In the genomic region with DNA sequence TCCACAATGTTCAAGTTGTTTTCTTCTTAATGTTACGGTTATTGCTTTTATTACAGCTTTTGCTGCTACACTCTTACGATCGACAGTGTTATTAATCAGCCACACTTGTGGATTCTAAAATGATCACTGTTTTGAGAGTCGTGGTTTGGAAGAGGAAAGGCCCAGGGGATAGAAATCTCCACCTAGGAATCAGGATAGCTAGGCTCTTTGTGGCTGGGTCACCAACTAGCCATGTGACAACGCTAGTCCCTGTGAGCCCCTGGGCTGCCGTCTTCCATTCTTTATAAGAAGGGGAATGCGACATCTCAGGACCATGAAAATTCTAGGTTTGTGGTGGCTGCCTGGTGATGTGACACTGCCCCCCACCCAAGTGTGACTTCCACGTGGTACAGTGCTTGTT, we compare ENCODE assay signal across 15 cellular contexts. TPM values are rescaled to one million over a fixed set of nuclear protein-coding genes. Genes with fewer than 3 reads are reported as not detected.
A peak's percentile ranks its signal among the peaks of the same experiment; 100 is the strongest.
DNase-seq lines count a peak whose midpoint lies in the region; ATAC-seq, FAIRE-seq and TF ChIP-seq lines count a peak whose summit lies in the region.
"Had no signal": no experiment of that assay in that cellular context is flagged by ENCODE, and none has a peak within 500 bp of the region (broad histone marks: within the 10 kb centered on the region; RNA-seq: fewer than 3 reads in every experiment).

No MANE protein-coding gene starts in this region.

- intact Hi-C loops in left lung (cut with DNase I), result no loop called here

- no peak for DNase-seq in chondrocyte (ENCODE audit: low spot score)
- DNase-seq in left lung, result peak in 1 of 2 donors; percentile 4
- peak; percentile 16 for DNase-seq in small intestine
- no peak for DNase-seq in activated CD4-positive, CD25-positive, alpha-beta regulatory T cell treated with anti-CD3 and anti-CD28 coated beads, Interleukin-2, amount 50 U/mL, for 72 hours
- no peak for DNase-seq in GM10266 (ENCODE audit: extremely low spot score)
- DNase-seq: MG63, NCI-H2029 treated with DMSO at 0.1 percent for 48 hours, WERI-Rb-1 had no signal

- H3K27ac ChIP-seq in HUES6 (ENCODE audit: low read depth, low read length) (no peak overlapping the region), left lung (peak overlapping the region; percentile 84 to 94), small intestine (ENCODE audit: low read depth in 1 of 2, low read length in 1 of 2) (peak overlapping the region in 1 of 2 donors; percentile 5)
- H3K27ac ChIP-seq: BLaER1, gastroesophageal sphincter, WERI-Rb-1 had no signal

- peak overlapping the region; percentile 7 for H3K4me3 Mint-ChIP-seq in chondrocyte (ENCODE audit: unreplicated experiment)

- H3K27me3 Mint-ChIP-seq in chondrocyte (ENCODE audit: low read depth), result peaks cover 24% of the 10 kb centered on the region

- no peaks in the 10 kb centered on the region for H3K36me3 Mint-ChIP-seq in chondrocyte (ENCODE audit: low read depth)

- H3K27ac Mint-ChIP-seq in chondrocyte (ENCODE audit: unreplicated experiment), result no peak overlapping the region

- H3K4me1 ChIP-seq in HUES6 (ENCODE audit: control insufficient read depth, insufficient read depth, low read length) (peaks cover 30% of the 10 kb centered on the region), left lung (no peaks in the 10 kb centered on the region), small intestine (ENCODE audit: control insufficient read depth in 2 of 2, insufficient read depth in 1 of 2, low read depth in 1 of 2, low read length in 1 of 2) (peaks cover 0 to 2% of the 10 kb centered on the region in 2 donors)
- H3K4me1 ChIP-seq: BLaER1 had no signal

- TF ChIP-seq CTCF in chondrocyte (IDR thresholded peaks at IDR 0.05) (no peak), left lung (IDR thresholded peaks at IDR 0.05) (no peak), GM10266 (IDR thresholded peaks at IDR 0.05; ENCODE audit: control insufficient read depth, insufficient read depth, low read depth, missing control alignments) (no peak)

- no peaks in the 10 kb centered on the region for H3K9me3 Mint-ChIP-seq in chondrocyte (ENCODE audit: low read depth)

- peak overlapping the region; percentile 48 for H3K9ac ChIP-seq in HUES6 (ENCODE audit: low read length)
- H3K9ac ChIP-seq: BLaER1 had no signal

- 16 to 45% (median 42%) methylated on average over 8 of the region's 8 CpGs for WGBS in small intestine, 3 donors

- H3K27me3 ChIP-seq in HUES6 (ENCODE audit: control insufficient read depth, insufficient read depth, low read length), result peaks cover 51% of the 10 kb centered on the region
- H3K27me3 ChIP-seq in left lung, result peaks cover 25 to 44% of the 10 kb centered on the region in 2 donors
- peaks cover 0 to 12% of the 10 kb centered on the region in 2 donors for H3K27me3 ChIP-seq in small intestine (ENCODE audit: control insufficient read depth in 2 of 2, insufficient read depth in 2 of 2, low read length in 2 of 2)
- H3K27me3 ChIP-seq: MG63 had no signal

- peak overlapping the region; percentile 51 for H3K4me3 ChIP-seq in HUES6 (ENCODE audit: low read depth, low read length)
- peak overlapping the region; percentile 29 to 35 for H3K4me3 ChIP-seq in left lung
- H3K4me3 ChIP-seq in small intestine (ENCODE audit: low read depth in 1 of 2, low read length in 2 of 2), result peak overlapping the region in 1 of 2 donors; percentile 48
- H3K4me3 ChIP-seq: MG63 had no signal

- peaks cover 23% of the 10 kb centered on the region for H3K4me1 Mint-ChIP-seq in chondrocyte (ENCODE audit: low read depth)

- H3K36me3 ChIP-seq in HUES6 (ENCODE audit: control insufficient read depth, insufficient read depth, low read length) (no peaks in the 10 kb centered on the region), left lung (no peaks in the 10 kb centered on the region), small intestine (ENCODE audit: control insufficient read depth in 2 of 2, insufficient read depth in 2 of 2, low read length in 2 of 2) (no peaks in the 10 kb centered on the region)
- H3K36me3 ChIP-seq: BLaER1, gastroesophageal sphincter, MG63, WERI-Rb-1 had no signal

- H3K9me3 ChIP-seq in HUES6 (ENCODE audit: control insufficient read depth, insufficient read depth, low read depth, low read length) (no peaks in the 10 kb centered on the region), left lung (no peaks in the 10 kb centered on the region), small intestine (ENCODE audit: control insufficient read depth, low read depth) (no peaks in the 10 kb centered on the region)
- H3K9me3 ChIP-seq: gastroesophageal sphincter, MG63 had no signal

- ATAC-seq in left lung (no peak), HG03108 (IDR thresholded peaks at IDR 0.05; ENCODE audit: unreplicated experiment) (no peak), GM19395 (IDR thresholded peaks at IDR 0.05; ENCODE audit: unreplicated experiment) (no peak)
- ATAC-seq: gastroesophageal sphincter had no signal

- no peak for FAIRE-seq in small intestine (lab: Jason Lieb, UNC)
- FAIRE-seq: islet of Langerhans, RCC 7860 had no signal

RNA-seq across cellular contexts. Expression of a gene that starts 0.4 kb away (rescaled TPM):
- not detected in 3 replicates for total RNA-seq in chondrocyte
- total RNA-seq in left lung, result 1,000 to 10,000 TPM; 2,023 to 3,249 TPM
- 10 to 100 TPM in 1 of 3 donors, 1 to 10 TPM in 2; 1.9 to 28.6 (median 3.1) TPM for polyA plus RNA-seq in small intestine

Comparison
In these comparisons a context has a peak if more than half of its experiments do, and no peak if none do; other contexts are left out.
1. RNA of a gene that starts 0.4 kb away (total RNA-seq): 2,023 to 3,249 TPM in left lung; not detected in chondrocyte; every median in the first group is over 1,000 times any median in the second.